Comparison of ENCODE assay signal across 8 cellular contexts in the genomic region with DNA sequence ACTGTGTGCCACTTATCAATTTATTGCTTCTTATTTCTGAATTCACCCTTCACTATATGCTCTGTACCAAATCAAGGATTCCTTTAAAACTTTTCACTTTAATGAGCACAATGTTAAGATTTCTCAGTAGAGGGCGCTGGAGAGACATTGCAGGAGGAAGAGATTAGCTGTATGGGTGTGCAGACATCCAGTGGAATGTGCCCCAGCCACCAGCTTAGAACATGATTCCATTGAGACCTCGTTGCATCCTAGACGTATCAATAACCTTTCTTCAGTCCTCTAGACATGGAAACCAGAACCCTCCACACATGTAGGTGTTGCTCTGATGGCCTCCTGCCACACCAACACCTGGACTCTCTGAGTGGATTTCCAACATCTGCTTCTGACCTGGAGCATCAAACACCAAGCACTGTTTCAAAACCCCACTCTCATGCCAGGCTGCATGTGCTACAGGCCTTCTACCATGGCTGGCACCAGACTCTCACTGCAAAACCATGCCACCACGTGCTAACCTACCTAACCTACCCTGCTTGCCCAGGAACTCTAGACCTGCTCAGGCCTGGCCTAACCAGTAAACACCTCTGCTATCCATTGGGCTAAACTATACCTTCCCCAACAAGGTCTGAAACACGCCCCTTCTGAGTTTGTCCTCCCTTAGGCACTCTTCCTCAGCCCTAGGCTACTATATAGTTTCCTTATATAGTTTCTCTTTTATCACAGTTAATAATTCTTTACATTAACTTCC.
DNase-seq lines count a peak whose midpoint lies in the region; ATAC-seq and TF ChIP-seq lines count a peak whose summit lies in the region.

No MANE protein-coding gene starts in this region.

- no peaks in the 10 kb centered on the region for H3K4me1 Mint-ChIP-seq in stimulated activated naive CD8-positive, alpha-beta T cell treated with anti-CD3 and anti-CD28 coated beads, Interleukin-15, amount 100 ng/mL, for 72 hours
- H3K4me1 Mint-ChIP-seq in activated CD4-positive, alpha-beta memory T cell treated with anti-CD3 and anti-CD28 coated beads, Interleukin-2, amount 10 ng/mL, durations not matched to agents 7 days and 5 days: no peaks in the 10 kb centered on the region

- H3K36me3 ChIP-seq in lung (ENCODE audit: control insufficient read depth in 2 of 2, insufficient read depth in 2 of 2, low read length in 2 of 2): no peaks in the 10 kb centered on the region

- no peak overlapping the region for H3K27ac ChIP-seq in lung (ENCODE audit: low read depth in 1 of 2, low read length in 1 of 2)

- ATAC-seq in stimulated activated naive CD8-positive, alpha-beta T cell treated with anti-CD3 and anti-CD28 coated beads, Interleukin-15, amount 100 ng/mL, for 72 hours: peak; percentile 37
- no peak for ATAC-seq in stimulated activated naive CD8-positive, alpha-beta T cell treated with anti-CD3 and anti-CD28 coated beads, Interleukin-15, Interleukin-2, amounts not matched to agents 100 U/mL and 50 U/mL, for 24 hours
- ATAC-seq in HG02852 (IDR thresholded peaks at IDR 0.05; ENCODE audit: unreplicated experiment): peak; percentile 69
- ATAC-seq in lung (ENCODE audit: insufficient read depth, low FRiP score): no peak

- H3K9me3 Mint-ChIP-seq in stimulated activated naive CD8-positive, alpha-beta T cell treated with anti-CD3 and anti-CD28 coated beads, Interleukin-15, amount 100 ng/mL, for 72 hours: peaks cover 0 to 14% of the 10 kb centered on the region in 2 donors
- H3K9me3 Mint-ChIP-seq in activated CD4-positive, alpha-beta memory T cell treated with anti-CD3 and anti-CD28 coated beads, Interleukin-2, amount 10 ng/mL, durations not matched to agents 7 days and 5 days: no peaks in the 10 kb centered on the region

- no peaks in the 10 kb centered on the region for H3K4me1 ChIP-seq in lung (ENCODE audit: control insufficient read depth in 2 of 2, insufficient read depth in 2 of 2, low read length in 2 of 2)

- TF ChIP-seq CTCF in astrocyte of the spinal cord (IDR thresholded peaks at IDR 0.05; ENCODE audit: low read depth, low read length) (peak; percentile 46), lung (IDR thresholded peaks at IDR 0.05; ENCODE audit: control extremely low read depth, extremely low read depth) (peak; percentile 18)

- H3K4me3 ChIP-seq in astrocyte of the spinal cord (ENCODE audit: low read depth, low read length) (no peak overlapping the region), lung (no peak overlapping the region)

- no peaks in the 10 kb centered on the region for H3K27me3 ChIP-seq in lung (ENCODE audit: control insufficient read depth, insufficient read depth)

- in situ Hi-C loops in astrocyte of the spinal cord (cut with HindIII; ENCODE audit: low sequenced_read_pairs): no loop called here

- no peak overlapping the region for H3K4me3 Mint-ChIP-seq in stimulated activated naive CD8-positive, alpha-beta T cell treated with anti-CD3 and anti-CD28 coated beads, Interleukin-15, amount 100 ng/mL, for 72 hours
- H3K4me3 Mint-ChIP-seq in activated CD4-positive, alpha-beta memory T cell treated with anti-CD3 and anti-CD28 coated beads, Interleukin-2, amount 10 ng/mL, durations not matched to agents 7 days and 5 days: no peak overlapping the region

- peak overlapping the region in 1 of 2 donors; percentile 6 for H3K27ac Mint-ChIP-seq in stimulated activated naive CD8-positive, alpha-beta T cell treated with anti-CD3 and anti-CD28 coated beads, Interleukin-15, amount 100 ng/mL, for 72 hours
- no peak overlapping the region for H3K27ac Mint-ChIP-seq in activated CD4-positive, alpha-beta memory T cell treated with anti-CD3 and anti-CD28 coated beads, Interleukin-2, amount 10 ng/mL, durations not matched to agents 7 days and 5 days

- no peaks in the 10 kb centered on the region for H3K27me3 Mint-ChIP-seq in stimulated activated naive CD8-positive, alpha-beta T cell treated with anti-CD3 and anti-CD28 coated beads, Interleukin-15, amount 100 ng/mL, for 72 hours
- H3K27me3 Mint-ChIP-seq in activated CD4-positive, alpha-beta memory T cell treated with anti-CD3 and anti-CD28 coated beads, Interleukin-2, amount 10 ng/mL, durations not matched to agents 7 days and 5 days: no peaks in the 10 kb centered on the region

- POLR2A ChIA-PET in activated CD4-positive, alpha-beta memory T cell treated with anti-CD3 and anti-CD28 coated beads, Interleukin-2, amount 10 ng/mL, durations not matched to agents 7 days and 5 days (lab: Charles Lee): no interaction called here

- no peak for DNase-seq in stimulated activated naive CD8-positive, alpha-beta T cell treated with anti-CD3 and anti-CD28 coated beads, Interleukin-15, amount 100 ng/mL, for 72 hours
- DNase-seq in stimulated activated naive CD8-positive, alpha-beta T cell treated with anti-CD3 and anti-CD28 coated beads, Interleukin-15, Interleukin-2, amounts not matched to agents 100 U/mL and 50 U/mL, for 24 hours: no peak
- peak; percentile 32 for DNase-seq in NCI-H226
- peak; percentile 29 for DNase-seq in astrocyte of the spinal cord (ENCODE audit: low read depth, low spot score)
- no peak for DNase-seq in lung (ENCODE audit: low spot score)
- no peak for DNase-seq in GM19238 (ENCODE audit: insufficient read length, low spot score)
- DNase-seq in activated CD4-positive, alpha-beta memory T cell treated with anti-CD3 and anti-CD28 coated beads, Interleukin-2, amount 10 ng/mL, durations not matched to agents 7 days and 5 days: no peak

- no peaks in the 10 kb centered on the region for H3K36me3 Mint-ChIP-seq in activated CD4-positive, alpha-beta memory T cell treated with anti-CD3 and anti-CD28 coated beads, Interleukin-2, amount 10 ng/mL, durations not matched to agents 7 days and 5 days (ENCODE audit: low read depth)

- H3K9me3 ChIP-seq in lung (ENCODE audit: control insufficient read depth in 2 of 2, insufficient read depth in 1 of 2, low read length in 1 of 2): no peaks in the 10 kb centered on the region

- WGBS in lung, 2 donors: 52 to 67% methylated on average over 5 of the region's 5 CpGs

- CTCF ChIA-PET in activated CD4-positive, alpha-beta memory T cell treated with anti-CD3 and anti-CD28 coated beads, Interleukin-2, amount 10 ng/mL, durations not matched to agents 7 days and 5 days (lab: Charles Lee): interaction anchor here (1.4 kb wide), 1 partner anchor 369 kb away, joined by 4 read pairs; no protein-coding TSS in a partner anchor

Comparison
In these comparisons a context has a peak if more than half of its experiments do, and no peak if none do; other contexts are left out.
1. ATAC-seq: peak in stimulated activated naive CD8-positive, alpha-beta T cell treated with anti-CD3 and anti-CD28 coated beads, Interleukin-15, amount 100 ng/mL, for 72 hours (single experiment) and HG02852 (single experiment); none in stimulated activated naive CD8-positive, alpha-beta T cell treated with anti-CD3 and anti-CD28 coated beads, Interleukin-15, Interleukin-2, amounts not matched to agents 100 U/mL and 50 U/mL, for 24 hours (single experiment) and lung (single experiment).
2. DNase-seq: peak in NCI-H226 (single experiment) and astrocyte of the spinal cord (single experiment); none in stimulated activated naive CD8-positive, alpha-beta T cell treated with anti-CD3 and anti-CD28 coated beads, Interleukin-15, amount 100 ng/mL, for 72 hours (0 of 2), stimulated activated naive CD8-positive, alpha-beta T cell treated with anti-CD3 and anti-CD28 coated beads, Interleukin-15, Interleukin-2, amounts not matched to agents 100 U/mL and 50 U/mL, for 24 hours (single experiment), lung (single experiment), GM19238 (single experiment) and activated CD4-positive, alpha-beta memory T cell treated with anti-CD3 and anti-CD28 coated beads, Interleukin-2, amount 10 ng/mL, durations not matched to agents 7 days and 5 days (single experiment).